In the genomic region with DNA sequence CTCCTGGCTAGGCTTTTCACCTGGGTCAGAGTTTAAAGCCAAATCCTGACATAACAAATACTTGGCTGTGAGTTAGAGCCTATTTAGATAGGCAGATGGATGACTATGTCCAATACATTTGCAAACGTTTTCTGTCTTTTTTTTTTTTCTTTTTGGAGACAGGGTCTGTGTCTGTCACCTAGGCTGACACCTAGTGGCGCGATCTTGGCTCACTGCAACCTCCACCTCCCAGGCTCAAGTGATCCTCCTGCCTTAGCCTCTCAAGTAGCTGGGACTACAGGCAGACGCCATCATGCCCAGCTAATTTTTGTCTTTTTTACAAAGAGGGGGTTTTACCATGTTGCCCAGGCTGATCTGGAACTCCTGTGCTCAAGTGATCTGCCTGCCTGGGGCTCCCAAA, we compare ENCODE assay signal across 13 cellular contexts.
A peak's percentile ranks its signal among the peaks of the same experiment; 100 is the strongest.
DNase-seq lines count a peak whose midpoint lies in the region; ATAC-seq and TF ChIP-seq lines count a peak whose summit lies in the region.
"Had no signal": no experiment of that assay in that cellular context is flagged by ENCODE, and none has a peak within 500 bp of the region (broad histone marks: within the 10 kb centered on the region; RNA-seq: fewer than 3 reads in every experiment).

No MANE protein-coding gene starts in this region.

- no peaks in the 10 kb centered on the region for H3K4me1 ChIP-seq in OCI-LY1 (ENCODE audit: insufficient read depth, low read length, severe bottlenecking)
- no peaks in the 10 kb centered on the region for H3K4me1 ChIP-seq in endodermal cell (ENCODE audit: control insufficient read depth, insufficient read depth, low read length)
- peaks cover 0 to 6% (median 0%) of the 10 kb centered on the region in 4 donors for H3K4me1 ChIP-seq in tibial nerve

- H3K27me3 Mint-ChIP-seq in CD4-positive, alpha-beta T cell: no peaks in the 10 kb centered on the region
- no peaks in the 10 kb centered on the region for H3K27me3 Mint-ChIP-seq in endodermal cell (ENCODE audit: insufficient read depth)
- no peaks in the 10 kb centered on the region for H3K27me3 Mint-ChIP-seq in activated T-helper 17 cell treated with anti-CD3 and anti-CD28 coated beads, Interleukin-2, amount 50 U/mL, for 72 hours
- H3K27me3 Mint-ChIP-seq: CD4-positive, CD25-positive, alpha-beta regulatory T cell; memory B cell had no signal

- ATAC-seq in CD4-positive, alpha-beta T cell (ENCODE audit: poor library complexity): no peak
- no peak for ATAC-seq in GM21619 (IDR thresholded peaks at IDR 0.05; ENCODE audit: unreplicated experiment)
- no peak for ATAC-seq in activated T-helper 17 cell treated with anti-CD3 and anti-CD28 coated beads, Interleukin-2, amount 50 U/mL, for 72 hours (replicated peaks)

- no peaks in the 10 kb centered on the region for H4K20me1 ChIP-seq in OCI-LY1 (ENCODE audit: insufficient read depth, low read length)

- H3K9me3 ChIP-seq in CD4-positive, alpha-beta T cell (ENCODE audit: control insufficient read depth, low read length): no peaks in the 10 kb centered on the region
- H3K9me3 ChIP-seq in OCI-LY1 (ENCODE audit: low read length) (no peaks in the 10 kb centered on the region), endodermal cell (ENCODE audit: control insufficient read depth, low read length) (no peaks in the 10 kb centered on the region), tibial nerve (no peaks in the 10 kb centered on the region)

- CTCF ChIA-PET in CD4-positive, alpha-beta T cell (lab: Charles Lee): no interaction called here

- no peak overlapping the region for H2AFZ ChIP-seq in OCI-LY1 (ENCODE audit: low read length)

- H3K27me3 ChIP-seq in CD4-positive, alpha-beta T cell (ENCODE audit: control insufficient read depth, insufficient read depth, low read length): no peaks in the 10 kb centered on the region
- H3K27me3 ChIP-seq in OCI-LY1 (ENCODE audit: insufficient read depth, low read length) (no peaks in the 10 kb centered on the region), endodermal cell (ENCODE audit: control insufficient read depth, insufficient read depth, low read length, poor library complexity, severe bottlenecking) (no peaks in the 10 kb centered on the region), tibial nerve (no peaks in the 10 kb centered on the region)

- WGBS in endodermal cell (ENCODE audit: insufficient coverage in 1 of 2, insufficient read length in 1 of 2), 2 experiments: 82 to 84% methylated on average over 2 to 4 of the region's 4 CpGs
- 76 to 85% methylated on average over 4 of the region's 4 CpGs for WGBS in tibial nerve, 2 donors

- H3F3A ChIP-seq in OCI-LY1 (ENCODE audit: insufficient read depth, low read length): 0 out of 2 replicates have a peak, but pooled peaks cover 4% of the 10 kb centered on the region

- H3K9ac ChIP-seq in OCI-LY1 (ENCODE audit: low read length): no peak overlapping the region
- no peak overlapping the region for H3K9ac ChIP-seq in endodermal cell (ENCODE audit: extremely low read depth, low read length, poor library complexity, severe bottlenecking)

- H3K9me2 ChIP-seq in OCI-LY1 (ENCODE audit: low read depth, low read length): no peaks in the 10 kb centered on the region

- intact Hi-C loops in CD4-positive, alpha-beta T cell (cut with DNase I, micrococcal nuclease): loop anchor here in 1 of 2 experiments (2.0 to 10.0 kb wide), 2 partner anchors 561 to 661 kb away; no protein-coding TSS in a partner anchor

- no peak for TF ChIP-seq EP300 in tibial nerve (IDR thresholded peaks at IDR 0.05)

- H3K4me2 ChIP-seq in OCI-LY1 (ENCODE audit: low read length): no peak overlapping the region

- H3K27ac Mint-ChIP-seq in CD4-positive, alpha-beta T cell: no peak overlapping the region
- H3K27ac Mint-ChIP-seq in endodermal cell: no peak overlapping the region
- no peak overlapping the region for H3K27ac Mint-ChIP-seq in activated T-helper 17 cell treated with anti-CD3 and anti-CD28 coated beads, Interleukin-2, amount 50 U/mL, for 72 hours
- H3K27ac Mint-ChIP-seq: CD4-positive, CD25-positive, alpha-beta regulatory T cell; memory B cell had no signal

- H3K9me3 Mint-ChIP-seq in CD4-positive, alpha-beta T cell: no peaks in the 10 kb centered on the region
- peaks cover 4% of the 10 kb centered on the region for H3K9me3 Mint-ChIP-seq in endodermal cell
- H3K9me3 Mint-ChIP-seq in activated T-helper 17 cell treated with anti-CD3 and anti-CD28 coated beads, Interleukin-2, amount 50 U/mL, for 72 hours: no peaks in the 10 kb centered on the region
- H3K9me3 Mint-ChIP-seq: CD4-positive, CD25-positive, alpha-beta regulatory T cell; memory B cell had no signal

- POLR2A ChIA-PET in CD4-positive, alpha-beta T cell (lab: Charles Lee): no interaction called here

- no peak for TF ChIP-seq POLR2A in tibial nerve (IDR thresholded peaks at IDR 0.05)

- DNase-seq in CD4-positive, alpha-beta T cell: peak in 2 of 10 experiments; percentile 0 to 3
- no peak for DNase-seq in GM12864 (ENCODE audit: low read depth)
- no peak for DNase-seq in endodermal cell
- no peak for DNase-seq in tibial nerve (ENCODE audit: low spot score in 2 of 2)
- DNase-seq in NCI-H1694 (lab: John Stamatoyannopoulos, UW): no peak
- DNase-seq: activated CD8-positive, alpha-beta memory T cell treated with anti-CD3 and anti-CD28 coated beads, Interleukin-2, amount 50 U/mL, for 4 hours; SHP77 treated with DMSO at 0.1 percent for 48 hours; substantia nigra had no signal

- peaks cover 52% of the 10 kb centered on the region for H3K36me3 Mint-ChIP-seq in CD4-positive, alpha-beta T cell (ENCODE audit: low read depth)
- peaks cover 18% of the 10 kb centered on the region for H3K36me3 Mint-ChIP-seq in endodermal cell (ENCODE audit: low read depth)
- peaks cover 37% of the 10 kb centered on the region for H3K36me3 Mint-ChIP-seq in activated T-helper 17 cell treated with anti-CD3 and anti-CD28 coated beads, Interleukin-2, amount 50 U/mL, for 72 hours (ENCODE audit: low read depth)

- H3K4me1 Mint-ChIP-seq in CD4-positive, alpha-beta T cell (ENCODE audit: low read depth): no peaks in the 10 kb centered on the region
- H3K4me1 Mint-ChIP-seq in endodermal cell: no peaks in the 10 kb centered on the region
- H3K4me1 Mint-ChIP-seq in activated T-helper 17 cell treated with anti-CD3 and anti-CD28 coated beads, Interleukin-2, amount 50 U/mL, for 72 hours: peaks cover 5% of the 10 kb centered on the region

- H3K4me3 ChIP-seq in GM12864 (ENCODE audit: low read depth, low read length) (no peak overlapping the region), OCI-LY1 (ENCODE audit: low read depth, low read length, poor library complexity, severe bottlenecking) (no peak overlapping the region), endodermal cell (ENCODE audit: low read length) (no peak overlapping the region), tibial nerve (no peak overlapping the region)

- peaks cover 28% of the 10 kb centered on the region for H3K36me3 ChIP-seq in OCI-LY1 (ENCODE audit: insufficient read depth, low read length)
- H3K36me3 ChIP-seq in endodermal cell (ENCODE audit: control insufficient read depth, insufficient read depth, low read length): no peaks in the 10 kb centered on the region
- peaks cover 0 to 29% (median 0%) of the 10 kb centered on the region in 3 donors for H3K36me3 ChIP-seq in tibial nerve

- H3K4me3 Mint-ChIP-seq in CD4-positive, alpha-beta T cell: no peak overlapping the region
- no peak overlapping the region for H3K4me3 Mint-ChIP-seq in endodermal cell
- H3K4me3 Mint-ChIP-seq in activated T-helper 17 cell treated with anti-CD3 and anti-CD28 coated beads, Interleukin-2, amount 50 U/mL, for 72 hours: no peak overlapping the region
- H3K4me3 Mint-ChIP-seq: CD4-positive, CD25-positive, alpha-beta regulatory T cell; memory B cell had no signal

- H3K79me2 ChIP-seq in OCI-LY1 (ENCODE audit: insufficient read depth, low read length): no peaks in the 10 kb centered on the region

- TF ChIP-seq CTCF in CD4-positive, alpha-beta T cell (IDR thresholded peaks at IDR 0.05): peak; percentile 17
- TF ChIP-seq CTCF in GM12864 (IDR thresholded peaks at IDR 0.05; ENCODE audit: low read depth, low read length, missing control alignments) (peak; percentile 17), OCI-LY1 (IDR thresholded peaks at IDR 0.05; ENCODE audit: low read length) (peak; percentile 33; the same call in 1 of the 2 replicates), endodermal cell (conservative IDR thresholded peaks at IDR 0.05) (peak; percentile 42), tibial nerve (IDR thresholded peaks at IDR 0.05) (no peak)

- no peak overlapping the region for H3K27ac ChIP-seq in CD4-positive, alpha-beta T cell (ENCODE audit: low read depth, low read length)
- H3K27ac ChIP-seq in OCI-LY1 (ENCODE audit: low read depth, low read length, poor library complexity, severe bottlenecking) (no peak overlapping the region), endodermal cell (ENCODE audit: low read depth, low read length) (no peak overlapping the region), tibial nerve (no peak overlapping the region)

Comparison
In these comparisons a context has a peak if more than half of its experiments do, and no peak if none do; other contexts are left out.
1. CTCF ChIP-seq: peak in CD4-positive, alpha-beta T cell (single experiment), GM12864 (single experiment), OCI-LY1 (single experiment) and endodermal cell (single experiment); none in tibial nerve (0 of 5).